In genomic region chr10:133257489-133258065, GRCh38 we compare ENCODE assay signal across 9 cellular contexts. TPM values are rescaled to one million over a fixed set of nuclear protein-coding genes. Genes with fewer than 3 reads are reported as not detected.
DNase-seq lines count a peak whose midpoint lies in the region; ATAC-seq, FAIRE-seq and TF ChIP-seq lines count a peak whose summit lies in the region.
"Had no signal": no experiment of that assay in that cellular context is flagged by ENCODE, and none has a peak within 500 bp of the region (broad histone marks: within the 10 kb centered on the region; RNA-seq: fewer than 3 reads in every experiment).

No MANE protein-coding gene starts in this region.

- 7 to 8% methylated on average over 19 to 27 of the region's 27 CpGs for WGBS in mesodermal cell (ENCODE audit: insufficient coverage in 2 of 2), 2 experiments

- no peaks in the 10 kb centered on the region for H3K9me3 ChIP-seq in mesodermal cell (ENCODE audit: control insufficient read depth, low read length)

- no peaks in the 10 kb centered on the region for H3K36me3 ChIP-seq in mesodermal cell (ENCODE audit: control insufficient read depth, insufficient read depth, low read length)

- H3K27me3 Mint-ChIP-seq in endothelial cell (ENCODE audit: unreplicated experiment), result peaks cover 9% of the 10 kb centered on the region

- H3K36me3 Mint-ChIP-seq in endothelial cell (ENCODE audit: low read depth, unreplicated experiment), result no peaks in the 10 kb centered on the region

- no peak overlapping the region for H3K27ac ChIP-seq in mesodermal cell (ENCODE audit: low read depth, low read length, severe bottlenecking)

- H3K4me1 ChIP-seq in mesodermal cell (ENCODE audit: control insufficient read depth, insufficient read depth, low read length, poor library complexity, severe bottlenecking), result peaks cover 21% of the 10 kb centered on the region

- H3K4me3 Mint-ChIP-seq in endothelial cell (ENCODE audit: unreplicated experiment), result no peak overlapping the region

- no peaks in the 10 kb centered on the region for H3K9me3 Mint-ChIP-seq in endothelial cell (ENCODE audit: unreplicated experiment)

- H3K27ac Mint-ChIP-seq in endothelial cell (ENCODE audit: unreplicated experiment), result no peak overlapping the region

- ATAC-seq in GM21390 (IDR thresholded peaks at IDR 0.05; ENCODE audit: unreplicated experiment), result no peak
- ATAC-seq in HG02759 (IDR thresholded peaks at IDR 0.05; ENCODE audit: unreplicated experiment), result no peak

- peak; percentile 19 for DNase-seq in AG10803 (ENCODE audit: low read depth)
- DNase-seq in GM19239 (ENCODE audit: insufficient read length, low spot score), result no peak
- peak; percentile 54 for DNase-seq in RPMI8226
- peak; percentile 57 for DNase-seq in endothelial cell (ENCODE audit: low spot score)
- no peak for DNase-seq in NCI-H345 treated with DMSO at 0.1 percent for 48 hours (lab: John Stamatoyannopoulos, UW; ENCODE audit: unreplicated experiment)

- TF ChIP-seq CTCF in AG10803 (conservative IDR thresholded peaks at IDR 0.05; ENCODE audit: low read length), result peak; percentile 39
- no peak for TF ChIP-seq CTCF in endothelial cell (IDR thresholded peaks at IDR 0.05; ENCODE audit: unreplicated experiment)

- H3K4me3 ChIP-seq in AG10803 (ENCODE audit: low read length) (no peak overlapping the region), mesodermal cell (ENCODE audit: extremely low read depth, insufficient read depth, low read length, poor library complexity, severe bottlenecking) (peak overlapping the region; percentile 5)

- FAIRE-seq in GM19239 (lab: Jason Lieb, UNC), result peak; percentile 49

- no peaks in the 10 kb centered on the region for H3K4me1 Mint-ChIP-seq in endothelial cell (ENCODE audit: unreplicated experiment)

RNA-seq across cellular contexts. Expression of gene ADAM8, which starts 19.1 kb away (rescaled TPM):
- total RNA-seq in endothelial cell (ENCODE audit: unreplicated experiment), result 1.5 TPM
- 1.1 TPM for polyA plus RNA-seq in mesodermal cell (2013, experiment 1 of 2)
- polyA plus RNA-seq in mesodermal cell (2013, experiment 2 of 2), result 1.9 TPM

RNA-seq across cellular contexts. Expression of gene VENTX, which starts 19.9 kb away (rescaled TPM):
- 0.23 TPM for total RNA-seq in endothelial cell (ENCODE audit: unreplicated experiment)
- 0.37 TPM for polyA plus RNA-seq in mesodermal cell (2013, experiment 1 of 2)
- polyA plus RNA-seq in mesodermal cell (2013, experiment 2 of 2), result 0.25 TPM

RNA-seq across cellular contexts. Expression of gene UTF1, which starts 27.6 kb away (rescaled TPM):
- 0.38 TPM for total RNA-seq in endothelial cell (ENCODE audit: unreplicated experiment)
- not detected for polyA plus RNA-seq in mesodermal cell (2013, experiment 1 of 2)
- polyA plus RNA-seq in mesodermal cell (2013, experiment 2 of 2), result not detected
- total RNA-seq: mononuclear cell had no signal

RNA-seq across cellular contexts. Expression of gene TUBGCP2, which starts 51.1 kb away (rescaled TPM):
- total RNA-seq in endothelial cell (ENCODE audit: unreplicated experiment), result 50.7 TPM
- polyA plus RNA-seq in mesodermal cell (2013, experiment 1 of 2), result 53.7 TPM
- 48.5 TPM for polyA plus RNA-seq in mesodermal cell (2013, experiment 2 of 2)

RNA-seq across cellular contexts. Expression of gene ZNF511, which starts 51.1 kb away (rescaled TPM):
- 18.6 TPM for total RNA-seq in endothelial cell (ENCODE audit: unreplicated experiment)
- polyA plus RNA-seq in mesodermal cell (2013, experiment 1 of 2), result 29.6 TPM
- polyA plus RNA-seq in mesodermal cell (2013, experiment 2 of 2), result 30.6 TPM

Comparison
In these comparisons a context has a peak if more than half of its experiments do, and no peak if none do; other contexts are left out.
1. DNase-seq: peak in AG10803 (single experiment), RPMI8226 (single experiment) and endothelial cell (single experiment); none in GM19239 (single experiment) and NCI-H345 treated with DMSO at 0.1 percent for 48 hours (single experiment).